8 cellular contexts compared by ENCODE assay signal in the genomic region with DNA sequence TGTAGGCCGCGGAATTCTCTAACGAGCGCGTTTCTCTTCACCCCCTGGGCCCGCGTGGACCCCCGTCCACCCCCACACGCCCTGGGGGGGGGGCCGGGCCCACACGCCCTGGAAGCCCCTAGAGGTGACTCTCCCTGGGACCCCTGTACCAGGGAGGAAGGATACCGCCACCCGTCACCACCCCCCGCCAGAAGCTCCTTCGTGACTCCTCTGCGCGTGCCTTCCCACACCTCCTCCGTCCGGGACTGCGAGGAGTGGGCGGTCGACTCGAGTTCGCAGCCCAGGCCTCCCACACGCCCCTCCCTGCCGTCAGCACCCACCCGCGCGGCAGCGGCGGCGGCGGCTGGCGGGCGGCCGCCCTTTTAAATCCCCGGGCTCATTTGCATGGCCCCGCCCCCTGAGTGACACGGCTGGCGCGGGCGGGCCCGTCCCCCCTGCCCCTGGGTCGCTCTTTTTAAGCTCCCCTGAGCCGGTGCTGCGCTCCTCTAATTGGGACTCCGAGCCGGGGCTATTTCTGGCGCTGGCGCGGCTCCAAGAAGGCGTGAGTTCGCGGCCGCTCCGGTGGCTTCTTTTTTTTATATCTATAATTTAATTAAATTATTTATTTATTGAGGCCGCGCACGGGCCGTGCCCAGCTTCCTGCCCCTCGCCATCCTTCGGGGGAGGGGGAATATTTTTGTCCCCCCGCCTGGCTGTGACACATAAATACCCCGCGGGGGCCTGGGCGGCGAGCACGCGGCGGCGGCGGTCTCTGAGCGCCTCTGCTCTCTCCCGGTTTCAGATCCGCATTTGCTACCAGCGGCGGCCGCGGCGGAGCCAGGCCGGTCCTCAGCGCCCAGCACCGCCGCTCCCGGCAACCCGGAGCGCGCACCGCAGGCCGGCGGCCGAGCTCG. TPM values are rescaled to one million over a fixed set of nuclear protein-coding genes. Genes with fewer than 3 reads are reported as not detected.
DNase-seq lines count a peak whose midpoint lies in the region; ATAC-seq and TF ChIP-seq lines count a peak whose summit lies in the region.

A gene with protein sequence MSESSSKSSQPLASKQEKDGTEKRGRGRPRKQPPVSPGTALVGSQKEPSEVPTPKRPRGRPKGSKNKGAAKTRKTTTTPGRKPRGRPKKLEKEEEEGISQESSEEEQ (plus strand): TSS at position 451 of the 893 bp plus-strand sequence. CDS start 3,908 bp downstream, outside the sequence.

- ATAC-seq in HG02759 (IDR thresholded peaks at IDR 0.05; ENCODE audit: unreplicated experiment) = peak; percentile 64
- ATAC-seq in heart right ventricle = peak; percentile 90 to 95 (median 94)
- ATAC-seq in upper lobe of right lung = peak; percentile 86

- peak; percentile 8 for TF ChIP-seq CTCF in GM12865 (IDR thresholded peaks at IDR 0.05; ENCODE audit: insufficient read depth, low read depth, low read length, missing control alignments)
- no peak for TF ChIP-seq CTCF in heart right ventricle (IDR thresholded peaks at IDR 0.05)
- no peak for TF ChIP-seq CTCF in progenitor cell of endocrine pancreas (IDR thresholded peaks at IDR 0.05; ENCODE audit: unreplicated experiment)
- TF ChIP-seq CTCF in upper lobe of right lung (IDR thresholded peaks at IDR 0.05) = no peak

- H3K4me3 ChIP-seq in GM12865 (ENCODE audit: low read depth, low read length) (peak within 1 kb of the TSS; percentile 93), heart right ventricle (peak within 1 kb of the TSS; percentile 71 to 85 (median 78)), upper lobe of right lung (peak within 1 kb of the TSS; percentile 77)

- H3K9me3 Mint-ChIP-seq in progenitor cell of endocrine pancreas (ENCODE audit: low read depth) = no peaks in the 10 kb centered on the region

- intact Hi-C loops in heart right ventricle (cut with DNase I) = loop anchor here in 3 of 10 donors (1.0 to 5.0 kb wide), 2 partner anchors 12 to 39 kb away; no protein-coding TSS in a partner anchor
- intact Hi-C loops in upper lobe of right lung (cut with DNase I) = no loop called here

- H3K27ac ChIP-seq in adipose tissue (ENCODE audit: low read depth, low read length) (peak within 1 kb of the TSS; percentile 39), heart right ventricle (peak within 1 kb of the TSS in 9 of 10 donors; percentile 76 to 94 (median 85)), upper lobe of right lung (peak within 1 kb of the TSS; percentile 89)

- peaks cover 13% of the 10 kb centered on the region for H3K36me3 Mint-ChIP-seq in progenitor cell of endocrine pancreas (ENCODE audit: insufficient read depth)

- H3K9me3 ChIP-seq in heart right ventricle (no peaks in the 10 kb centered on the region), upper lobe of right lung (no peaks in the 10 kb centered on the region)

- no peaks in the 10 kb centered on the region for H3K27me3 Mint-ChIP-seq in progenitor cell of endocrine pancreas

- peak within 1 kb of the TSS; percentile 85 for H3K4me3 Mint-ChIP-seq in progenitor cell of endocrine pancreas (ENCODE audit: low read depth)

- 1 to 4% (median 1%) methylated on average over 71 to 93 of the region's 93 CpGs for WGBS in adipose tissue, 3 donors
- 2% methylated on average over 85 to 93 of the region's 93 CpGs for WGBS in heart right ventricle, 2 donors

- peaks cover 6 to 26% (median 14%) of the 10 kb centered on the region in 9 donors for H3K4me1 ChIP-seq in heart right ventricle
- peaks cover 9% of the 10 kb centered on the region for H3K4me1 ChIP-seq in upper lobe of right lung

- H3K27ac Mint-ChIP-seq in progenitor cell of endocrine pancreas = peak within 1 kb of the TSS; percentile 99

- H3K4me1 Mint-ChIP-seq in progenitor cell of endocrine pancreas (ENCODE audit: low read depth) = peaks cover 34% of the 10 kb centered on the region

- H3K36me3 ChIP-seq in heart right ventricle = peaks cover 0 to 10% (median 0%) of the 10 kb centered on the region in 9 donors
- peaks cover 11% of the 10 kb centered on the region for H3K36me3 ChIP-seq in upper lobe of right lung

- H3K27me3 ChIP-seq in heart right ventricle (no peaks in the 10 kb centered on the region), upper lobe of right lung (no peaks in the 10 kb centered on the region)

- DNase-seq in GM12865 (ENCODE audit: low read depth) (peak; percentile 98), NCI-H1436 (lab: John Stamatoyannopoulos, UW) (peak; percentile 95), T-helper 1 cell (peak; percentile 85 to 91 (median 88)), heart right ventricle (peak; percentile 88 to 89), progenitor cell of endocrine pancreas (ENCODE audit: low spot score, unreplicated experiment) (peak; percentile 78), upper lobe of right lung (peak; percentile 94)

RNA-seq across cellular contexts. Expression of the gene that starts here (rescaled TPM):
- polyA plus RNA-seq in adipose tissue = 10 to 100 TPM; 16.4 to 43.8 (median 19.5) TPM
- 10 to 100 TPM; 33.9 to 54.9 (median 41.3) TPM for total RNA-seq in heart right ventricle
- polyA plus RNA-seq in heart right ventricle = 10 to 100 TPM; 14.2 to 41.0 TPM
- 748 and 769 TPM in 2 replicates for total RNA-seq in progenitor cell of endocrine pancreas
- total RNA-seq in upper lobe of right lung = 54.7 TPM

Comparison
In these comparisons a context has a peak if more than half of its experiments do, and no peak if none do; other contexts are left out.
1. Peak in every context shown above with its lines: DNase-seq, ATAC-seq, H3K4me3 ChIP-seq and H3K27ac ChIP-seq.
2. RNA of the gene that starts here (total RNA-seq): 748 to 769 TPM in progenitor cell of endocrine pancreas; 54.7 TPM in upper lobe of right lung (single experiment) and 33.9 to 54.9 TPM in heart right ventricle; every median in the first group is over 10 times any median in the second.
3. H3K27ac ChIP-seq: peak in every context shown above with its lines; median percentile 89 in upper lobe of right lung; 85 in heart right ventricle; 39 in adipose tissue.